ENCODE assay signal across 8 cellular contexts in the genomic region with DNA sequence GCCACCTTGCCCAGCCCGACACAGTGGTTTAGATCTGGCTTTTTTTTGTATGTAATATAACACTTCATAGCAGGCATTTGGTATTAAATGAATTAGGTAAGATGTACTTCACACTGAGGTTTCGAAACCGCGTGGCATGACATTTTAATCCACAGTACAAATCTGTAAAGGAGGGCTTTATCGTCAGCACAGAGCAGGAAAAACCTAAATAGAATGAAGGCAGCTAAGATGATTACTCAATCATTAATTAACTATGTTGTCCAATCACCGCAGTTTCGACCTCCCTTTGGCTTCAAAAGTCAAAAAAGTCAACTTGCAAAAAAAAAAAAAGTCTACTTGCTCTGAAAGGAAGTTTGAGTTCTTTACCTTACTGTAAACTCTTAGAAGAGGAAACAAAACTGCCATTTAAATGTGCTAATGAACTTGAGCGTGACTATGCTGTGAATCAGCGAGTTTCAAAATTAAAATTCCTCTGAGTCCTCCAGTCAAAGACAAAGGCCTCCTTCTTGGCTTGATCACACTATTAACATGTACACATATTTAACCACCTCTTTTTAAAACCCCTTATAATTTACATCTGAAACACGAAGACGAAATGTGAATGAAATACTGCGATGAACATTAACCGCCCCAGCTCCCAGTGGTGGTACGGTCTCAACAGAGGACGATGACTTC. TPM values are rescaled to one million over a fixed set of nuclear protein-coding genes. Genes with fewer than 3 reads are reported as not detected.
A peak's percentile ranks its signal among the peaks of the same experiment; 100 is the strongest.
DNase-seq lines count a peak whose midpoint lies in the region; ATAC-seq and TF ChIP-seq lines count a peak whose summit lies in the region.

No MANE protein-coding gene starts in this region.

- peak overlapping the region; percentile 92 for H3K4me3 ChIP-seq in HUES6 (ENCODE audit: low read depth, low read length)
- peak overlapping the region; percentile 95 to 96 for H3K4me3 ChIP-seq in esophagus (ENCODE audit: low read depth in 1 of 2, low read length in 2 of 2)
- peak overlapping the region; percentile 76 for H3K4me3 ChIP-seq in naive thymus-derived CD4-positive, alpha-beta T cell (ENCODE audit: low read length)
- peak overlapping the region; percentile 94 for H3K4me3 ChIP-seq in upper lobe of right lung

- H3K9me3 Mint-ChIP-seq in naive thymus-derived CD4-positive, alpha-beta T cell = peaks cover 0 to 2% (median 0%) of the 10 kb centered on the region in 11 donors

- peak overlapping the region; percentile 90 for H3K9ac ChIP-seq in HUES6 (ENCODE audit: low read length)

- POLR2A ChIA-PET in naive thymus-derived CD4-positive, alpha-beta T cell (lab: Charles Lee) = interaction anchor here (1.0 to 2.0 kb wide), 5 partner anchors 9 to 276 kb away, joined by 3 to 16 read pairs (median 7); a partner anchor contains a TSS

- 2 to 3% methylated on average over 15 of the region's 15 CpGs for whole genome bisulfite sequencing in esophagus, 2 donors

- ATAC-seq in GM21423 (IDR thresholded peaks at IDR 0.05; ENCODE audit: unreplicated experiment) = peak; percentile 35
- peak; percentile 54 for ATAC-seq in naive thymus-derived CD4-positive, alpha-beta T cell
- peak; percentile 44 for ATAC-seq in upper lobe of right lung

- H3K27ac Mint-ChIP-seq in naive thymus-derived CD4-positive, alpha-beta T cell = peak overlapping the region; percentile 94 to 100 (median 99)

- no peaks in the 10 kb centered on the region for H3K27me3 Mint-ChIP-seq in naive thymus-derived CD4-positive, alpha-beta T cell

- intact Hi-C loops in naive thymus-derived CD4-positive, alpha-beta T cell (cut with micrococcal nuclease) = loop anchor here (1.0 to 5.0 kb wide), 15 partner anchors 16 to 681 kb away; a partner anchor contains a TSS
- intact Hi-C loops in upper lobe of right lung (cut with DNase I) = no loop called here

- no peak for TF ChIP-seq CTCF in upper lobe of right lung (IDR thresholded peaks at IDR 0.05)

- no peaks in the 10 kb centered on the region for H3K36me3 ChIP-seq in HUES6 (ENCODE audit: control insufficient read depth, insufficient read depth, low read length)
- H3K36me3 ChIP-seq in esophagus (ENCODE audit: control insufficient read depth in 2 of 2, insufficient read depth in 2 of 2, low read length in 1 of 2) = no peaks in the 10 kb centered on the region
- H3K36me3 ChIP-seq in naive thymus-derived CD4-positive, alpha-beta T cell (ENCODE audit: control insufficient read depth in 2 of 3, insufficient read depth in 3 of 3, low read length in 3 of 3) = peaks cover 0 to 6% (median 0%) of the 10 kb centered on the region in 3 experiments
- no peaks in the 10 kb centered on the region for H3K36me3 ChIP-seq in upper lobe of right lung

- H3K9me3 ChIP-seq in HUES6 (ENCODE audit: control insufficient read depth, insufficient read depth, low read depth, low read length) (no peaks in the 10 kb centered on the region), esophagus (ENCODE audit: control insufficient read depth in 2 of 2, insufficient read depth in 1 of 2, low read depth in 1 of 2, low read length in 1 of 2) (no peaks in the 10 kb centered on the region), upper lobe of right lung (no peaks in the 10 kb centered on the region)
- no peaks in the 10 kb centered on the region for H3K9me3 ChIP-seq in naive thymus-derived CD4-positive, alpha-beta T cell (ENCODE audit: control insufficient read depth in 2 of 3, low read length in 3 of 3)

- H3K27me3 ChIP-seq in HUES6 (ENCODE audit: control insufficient read depth, insufficient read depth, low read length) = no peaks in the 10 kb centered on the region
- no peaks in the 10 kb centered on the region for H3K27me3 ChIP-seq in esophagus (ENCODE audit: control insufficient read depth in 1 of 2, insufficient read depth in 2 of 2, low read length in 2 of 2)
- no peaks in the 10 kb centered on the region for H3K27me3 ChIP-seq in naive thymus-derived CD4-positive, alpha-beta T cell (ENCODE audit: control insufficient read depth in 2 of 2, insufficient read depth in 2 of 2, low read length in 2 of 2)
- H3K27me3 ChIP-seq in upper lobe of right lung = no peaks in the 10 kb centered on the region

- DNase-seq in EL (peak; percentile 60), upper lobe of right lung (no peak), NCI-H524 (lab: John Stamatoyannopoulos, UW) (no peak)
- peak; percentile 50 for DNase-seq in activated CD4-positive, alpha-beta T cell treated with anti-CD3 and anti-CD28 coated beads for 48 hours
- DNase-seq in naive thymus-derived CD4-positive, alpha-beta T cell = peak in 6 of 9 donors; percentile 20 to 56 (median 50)

- CTCF ChIA-PET in naive thymus-derived CD4-positive, alpha-beta T cell (lab: Charles Lee) = interaction anchor here (0.6 kb wide), 1 partner anchor 34 kb away, joined by 3 read pairs; no protein-coding TSS in a partner anchor

- H3K27ac ChIP-seq in HUES6 (ENCODE audit: low read depth, low read length) (peak overlapping the region; percentile 96), esophagus (ENCODE audit: low read depth in 2 of 2, low read length in 1 of 2) (peak overlapping the region; percentile 80 to 94), upper lobe of right lung (peak overlapping the region; percentile 90)
- peak overlapping the region; percentile 91 for H3K27ac ChIP-seq in naive thymus-derived CD4-positive, alpha-beta T cell (ENCODE audit: low read depth, low read length)

- H3K36me3 Mint-ChIP-seq in naive thymus-derived CD4-positive, alpha-beta T cell = peaks cover 0 to 9% (median 0%) of the 10 kb centered on the region in 5 donors

- H3K4me1 ChIP-seq in HUES6 (ENCODE audit: control insufficient read depth, insufficient read depth, low read length) (peaks cover 9% of the 10 kb centered on the region; the same call in 1 of the 2 replicates), esophagus (ENCODE audit: control insufficient read depth in 2 of 2, insufficient read depth in 2 of 2, low read length in 1 of 2) (no peaks in the 10 kb centered on the region), upper lobe of right lung (peaks cover 26% of the 10 kb centered on the region)
- peaks cover 7 to 9% of the 10 kb centered on the region in 2 donors for H3K4me1 ChIP-seq in naive thymus-derived CD4-positive, alpha-beta T cell (ENCODE audit: control insufficient read depth in 2 of 2, insufficient read depth in 2 of 2, low read length in 2 of 2)

- peak overlapping the region; percentile 89 to 100 (median 98) for H3K4me3 Mint-ChIP-seq in naive thymus-derived CD4-positive, alpha-beta T cell

- H3K4me1 Mint-ChIP-seq in naive thymus-derived CD4-positive, alpha-beta T cell = peaks cover 14 to 42% (median 26%) of the 10 kb centered on the region in 7 donors

RNA-seq across cellular contexts. Expression of a gene that starts 0.7 kb away (rescaled TPM):
- 1 to 10 TPM; 5.0 to 6.0 TPM for polyA plus RNA-seq in esophagus
- 10 to 100 TPM; 13.6 to 30.9 (median 16.0) TPM for total RNA-seq in naive thymus-derived CD4-positive, alpha-beta T cell
- polyA plus RNA-seq in naive thymus-derived CD4-positive, alpha-beta T cell = 1 to 10 TPM; 5.6 to 9.6 TPM
- 21.7 TPM for total RNA-seq in upper lobe of right lung

RNA-seq across cellular contexts. Expression of a gene that starts 15.3 kb away (rescaled TPM):
- polyA plus RNA-seq in esophagus = 10 to 100 TPM; 34.8 to 39.9 TPM
- total RNA-seq in naive thymus-derived CD4-positive, alpha-beta T cell = 10 to 100 TPM; 34.6 to 50.0 (median 40.9) TPM
- 10 to 100 TPM; 30.2 to 35.4 TPM for polyA plus RNA-seq in naive thymus-derived CD4-positive, alpha-beta T cell
- total RNA-seq in upper lobe of right lung = 75.9 TPM

Comparison
In these comparisons a context has a peak if more than half of its experiments do, and no peak if none do; other contexts are left out.
1. DNase-seq: peak in EL (single experiment), activated CD4-positive, alpha-beta T cell treated with anti-CD3 and anti-CD28 coated beads for 48 hours (single experiment) and naive thymus-derived CD4-positive, alpha-beta T cell (6 of 9); none in upper lobe of right lung (single experiment) and NCI-H524 (0 of 2).
2. Peak in every context shown above with its lines, with median percentiles within 50 percentile points of each other: ATAC-seq, H3K27ac ChIP-seq and H3K4me3 ChIP-seq.